11 cellular contexts compared by ENCODE assay signal in the genomic region with DNA sequence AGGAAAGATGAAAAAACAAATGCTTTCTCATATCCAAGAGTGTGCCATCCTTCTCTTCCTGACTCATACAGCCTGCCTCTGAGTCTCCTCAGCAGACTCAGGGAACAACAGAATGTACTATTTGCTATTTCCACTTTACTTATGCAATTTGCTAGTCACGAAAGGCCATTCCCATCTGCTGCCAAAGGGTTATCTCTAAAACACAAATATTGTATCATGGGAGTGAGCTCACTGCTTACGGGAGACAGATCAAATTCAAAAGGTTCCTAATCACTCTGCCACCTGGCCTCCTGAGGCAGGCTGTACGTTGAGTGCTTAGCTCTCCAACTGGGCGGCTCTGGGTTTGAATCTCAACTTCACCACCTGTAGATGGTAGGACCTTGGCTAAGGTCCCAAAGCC.
DNase-seq lines count a peak whose midpoint lies in the region; ATAC-seq, FAIRE-seq and TF ChIP-seq lines count a peak whose summit lies in the region.
"Had no signal": no experiment of that assay in that cellular context is flagged by ENCODE, and none has a peak within 500 bp of the region (broad histone marks: within the 10 kb centered on the region; RNA-seq: fewer than 3 reads in every experiment).

No MANE protein-coding gene starts in this region.

- no peaks in the 10 kb centered on the region for H3K27me3 ChIP-seq in dorsolateral prefrontal cortex
- H3K27me3 ChIP-seq: BE2C had no signal

- intact Hi-C loops in left colon (cut with DNase I, micrococcal nuclease), result no loop called here
- intact Hi-C loops in kidney (cut with DNase I), result no loop called here
- intact Hi-C loops in dorsolateral prefrontal cortex (cut with DNase I), result no loop called here

- no peak overlapping the region for H3K4me3 ChIP-seq in astrocyte of the spinal cord (ENCODE audit: low read depth, low read length)
- no peak overlapping the region for H3K4me3 ChIP-seq in kidney (ENCODE audit: low read length in 2 of 2)
- H3K4me3 ChIP-seq in dorsolateral prefrontal cortex, result no peak overlapping the region

- FAIRE-seq in kidney (lab: Jason Lieb, UNC) (no peak), GM12892 (lab: Jason Lieb, UNC) (no peak)

- H3K27ac ChIP-seq in kidney (ENCODE audit: low read depth in 2 of 2, low read length in 2 of 2) (no peak overlapping the region), dorsolateral prefrontal cortex (peak overlapping the region in 6 of 59 donors; percentile 30 to 55 (median 39))
- H3K27ac ChIP-seq: VCaP had no signal

- H3K36me3 ChIP-seq in kidney (ENCODE audit: control insufficient read depth in 1 of 2, insufficient read depth in 2 of 2, low read length in 2 of 2), result no peaks in the 10 kb centered on the region
- H3K36me3 ChIP-seq: BE2C had no signal

- ATAC-seq in left colon (peak; percentile 39), HG03520 (IDR thresholded peaks at IDR 0.05; ENCODE audit: unreplicated experiment) (no peak)

- H3K9me3 ChIP-seq in kidney (ENCODE audit: control insufficient read depth in 1 of 2, low read length in 2 of 2), result no peaks in the 10 kb centered on the region
- H3K9me3 ChIP-seq: BE2C had no signal

- no peak for TF ChIP-seq POLR2A in GM12892 (IDR thresholded peaks at IDR 0.05; ENCODE audit: low read depth, low read length)

- peaks cover 3 to 6% of the 10 kb centered on the region in 2 donors for H3K4me1 ChIP-seq in kidney (ENCODE audit: control insufficient read depth in 1 of 2, insufficient read depth in 1 of 2, low read depth in 1 of 2, low read length in 2 of 2)
- H3K4me1 ChIP-seq: BE2C had no signal

- H3K9ac ChIP-seq in kidney (ENCODE audit: low read length in 2 of 2), result no peak overlapping the region

- TF ChIP-seq CTCF in astrocyte of the spinal cord (IDR thresholded peaks at IDR 0.05; ENCODE audit: low read depth, low read length), result no peak
- TF ChIP-seq CTCF in kidney (IDR thresholded peaks at IDR 0.05; ENCODE audit: borderline replicate concordance, extremely low read depth, insufficient read depth), result no peak
- no peak for TF ChIP-seq CTCF in dorsolateral prefrontal cortex (IDR thresholded peaks at IDR 0.05 in 54 of 56, conservative IDR thresholded peaks at IDR 0.05 in 2 of 56; ENCODE audit: low read depth in 1 of 56, partially characterized antibody in 56 of 56)

- DNase-seq in COLO668 (lab: John Stamatoyannopoulos, UW; ENCODE audit: unreplicated experiment), result peak; percentile 72
- peak; percentile 74 for DNase-seq in NCI-H146 (lab: John Stamatoyannopoulos, UW)
- DNase-seq in astrocyte of the spinal cord (ENCODE audit: low read depth, low spot score), result peak; percentile 38
- DNase-seq in left colon, result no peak
- DNase-seq in kidney, result no peak
- DNase-seq in dorsolateral prefrontal cortex, result no peak
- DNase-seq in GM12892 (ENCODE audit: insufficient read length), result no peak
- DNase-seq: BE2C, endodermal cell had no signal

- in situ Hi-C loops in astrocyte of the spinal cord (cut with HindIII; ENCODE audit: low sequenced_read_pairs), result no loop called here

Comparison
In these comparisons a context has a peak if more than half of its experiments do, and no peak if none do; other contexts are left out.
1. DNase-seq: peak in COLO668 (single experiment), NCI-H146 (single experiment) and astrocyte of the spinal cord (single experiment); none in left colon (0 of 2), kidney (single experiment), dorsolateral prefrontal cortex (0 of 10) and GM12892 (single experiment).